In the genomic region with DNA sequence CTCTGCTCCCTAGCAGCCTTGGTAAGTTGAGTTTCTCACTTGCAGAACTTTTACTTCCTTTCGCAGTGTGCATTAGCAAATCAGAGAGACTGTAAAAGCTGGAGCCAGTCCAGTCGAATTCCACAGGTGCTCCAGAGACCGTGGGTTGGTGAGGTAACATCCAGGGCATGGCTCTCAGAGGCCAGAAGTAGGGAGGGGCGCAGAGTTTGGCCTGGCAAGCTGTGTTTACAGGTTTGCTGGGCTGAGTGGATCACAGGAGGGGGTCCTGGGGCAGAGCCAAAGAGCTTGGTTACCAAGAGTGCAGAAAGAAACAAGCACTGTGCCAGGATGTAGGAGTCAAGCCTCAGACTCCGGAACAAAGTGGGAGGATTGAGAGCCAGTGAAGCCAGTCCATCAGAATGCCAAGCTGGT, we compare ENCODE assay signal across 13 cellular contexts. TPM values are rescaled to one million over a fixed set of nuclear protein-coding genes. Genes with fewer than 3 reads are reported as not detected.
DNase-seq lines count a peak whose midpoint lies in the region; ATAC-seq and TF ChIP-seq lines count a peak whose summit lies in the region.
"Had no signal": no experiment of that assay in that cellular context is flagged by ENCODE, and none has a peak within 500 bp of the region (broad histone marks: within the 10 kb centered on the region; RNA-seq: fewer than 3 reads in every experiment).

No MANE protein-coding gene starts in this region.

- H3K9me3 ChIP-seq in testis: no peaks in the 10 kb centered on the region
- H3K9me3 ChIP-seq: vagina had no signal

- H3K4me3 ChIP-seq in testis: no peak overlapping the region
- H3K4me3 ChIP-seq: vagina had no signal

- TF ChIP-seq POLR2A in testis (IDR thresholded peaks at IDR 0.05): no peak

- intact Hi-C loops in left colon (cut with DNase I, micrococcal nuclease) (no loop called here), testis (cut with DNase I; ENCODE audit: low total_unique reads) (no loop called here)

- no peak for TF ChIP-seq CTCF in testis (IDR thresholded peaks at IDR 0.05)

- no peaks in the 10 kb centered on the region for H3K27me3 ChIP-seq in testis
- H3K27me3 ChIP-seq: vagina had no signal

- H3K36me3 ChIP-seq in testis (ENCODE audit: low read depth, missing control alignments): no peaks in the 10 kb centered on the region
- H3K36me3 ChIP-seq: vagina had no signal

- peaks cover 10% of the 10 kb centered on the region for H3K4me1 ChIP-seq in testis
- H3K4me1 ChIP-seq: vagina had no signal

- 54 to 66% methylated on average over 4 to 5 of the region's 5 CpGs for WGBS in testis, 2 donors

- DNase-seq in NCI-H2081 (lab: John Stamatoyannopoulos, UW) (peak; percentile 2 to 39), NCI-H2081 treated with DMSO at 0.1 percent for 48 hours (lab: John Stamatoyannopoulos, UW) (no peak), RPMI7951 (ENCODE audit: low read depth) (peak; percentile 34), left colon (peak; percentile 43 to 58), testis (peak; percentile 72), HPDE6-E6E7 (ENCODE audit: extremely low spot score) (no peak)
- no peak for DNase-seq in activated CD4-positive, CD25-positive, alpha-beta regulatory T cell treated with anti-CD3 and anti-CD28 coated beads, Interleukin-2, amount 50 U/mL, for 72 hours
- DNase-seq: activated CD4-positive, alpha-beta T cell treated with anti-CD3 and anti-CD28 coated beads for 4 hours; amniotic stem cell; stimulated activated CD4-positive, alpha-beta T cell treated with anti-CD3 and anti-CD28 coated beads, Interleukin-4, amount 100 ng/mL, for 4 hours had no signal

- ATAC-seq in left colon: peak; percentile 78
- ATAC-seq in GM21723 (IDR thresholded peaks at IDR 0.05; ENCODE audit: unreplicated experiment): no peak

- no peak overlapping the region for H3K27ac ChIP-seq in testis
- H3K27ac ChIP-seq: RWPE1, vagina had no signal

RNA-seq across cellular contexts. Expression of a gene that starts 10.2 kb away (rescaled TPM):
- total RNA-seq in RPMI7951 (2014; rRNA removed; shearing (Covaris generic)): 7.8 and 9.1 TPM in 2 replicates
- 10 to 100 TPM; 35.4 to 48.4 TPM for total RNA-seq in left colon
- 10 to 100 TPM; 13.9 to 23.8 TPM for total RNA-seq in testis
- 10.0 TPM for polyA plus RNA-seq in testis (ENCODE audit: insufficient read depth, low read depth, low replicate concordance)

Comparison
In these comparisons a context has a peak if more than half of its experiments do, and no peak if none do; other contexts are left out.
1. DNase-seq: peak in NCI-H2081 (2 of 2), RPMI7951 (single experiment), left colon (2 of 2) and testis (single experiment); none in NCI-H2081 treated with DMSO at 0.1 percent for 48 hours (single experiment), activated CD4-positive, CD25-positive, alpha-beta regulatory T cell treated with anti-CD3 and anti-CD28 coated beads, Interleukin-2, amount 50 U/mL, for 72 hours (single experiment) and HPDE6-E6E7 (single experiment).